Comparison of ENCODE assay signal across 10 cellular contexts in the genomic region with DNA sequence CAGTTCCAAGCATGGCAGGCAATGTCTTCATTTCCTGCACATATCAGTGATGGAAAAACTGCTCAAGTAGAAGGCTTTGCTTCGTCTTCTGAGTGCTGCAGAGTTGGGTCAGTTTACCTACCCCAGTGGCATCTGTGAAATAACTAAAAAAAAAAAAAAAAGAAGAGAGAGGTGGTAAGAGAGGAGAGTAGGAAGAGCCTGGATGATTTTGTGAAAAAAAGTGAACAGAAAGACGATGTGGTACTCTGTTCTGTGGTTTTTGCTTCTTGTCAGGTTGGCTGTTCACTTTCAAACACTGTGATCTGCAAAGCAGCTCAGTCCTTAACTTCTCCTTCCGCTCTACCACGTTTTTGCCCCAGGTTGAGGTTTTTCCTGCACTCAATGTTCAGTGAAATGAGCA. TPM values are rescaled to one million over a fixed set of nuclear protein-coding genes. Genes with fewer than 3 reads are reported as not detected.
DNase-seq lines count a peak whose midpoint lies in the region; ATAC-seq and TF ChIP-seq lines count a peak whose summit lies in the region.
"Had no signal": no experiment of that assay in that cellular context is flagged by ENCODE, and none has a peak within 500 bp of the region (broad histone marks: within the 10 kb centered on the region; RNA-seq: fewer than 3 reads in every experiment).

A gene with protein sequence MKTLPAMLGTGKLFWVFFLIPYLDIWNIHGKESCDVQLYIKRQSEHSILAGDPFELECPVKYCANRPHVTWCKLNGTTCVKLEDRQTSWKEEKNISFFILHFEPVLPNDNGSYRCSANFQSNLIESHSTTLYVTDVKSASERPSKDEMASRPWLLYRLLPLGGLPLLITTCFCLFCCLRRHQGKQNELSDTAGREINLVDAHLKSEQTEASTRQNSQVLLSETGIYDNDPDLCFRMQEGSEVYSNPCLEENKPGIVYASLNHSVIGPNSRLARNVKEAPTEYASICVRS (minus strand): TSS at position 145 of the 400 bp plus-strand sequence. CDS start 114 bp downstream, at position 31.

- H3K36me3 Mint-ChIP-seq in CD4-positive, alpha-beta T cell (ENCODE audit: low read depth), result peaks cover 36% of the 10 kb centered on the region
- peaks cover 34% of the 10 kb centered on the region for H3K36me3 Mint-ChIP-seq in activated CD4-positive, alpha-beta memory T cell treated with anti-CD3 and anti-CD28 coated beads, Interleukin-2, amount 10 ng/mL, durations not matched to agents 7 days and 5 days (ENCODE audit: low read depth)

- ATAC-seq in CD4-positive, alpha-beta T cell (ENCODE audit: poor library complexity), result peak; percentile 71
- ATAC-seq in GM19043 (IDR thresholded peaks at IDR 0.05; ENCODE audit: low read depth, unreplicated experiment) (peak; percentile 58), HG03045 (IDR thresholded peaks at IDR 0.05; ENCODE audit: unreplicated experiment) (peak; percentile 57)

- H3K27ac ChIP-seq in CD4-positive, alpha-beta T cell (ENCODE audit: low read depth, low read length), result peak within 1 kb of the TSS; percentile 60

- no peaks in the 10 kb centered on the region for H3K27me3 Mint-ChIP-seq in CD4-positive, alpha-beta T cell
- no peaks in the 10 kb centered on the region for H3K27me3 Mint-ChIP-seq in activated CD4-positive, alpha-beta memory T cell treated with anti-CD3 and anti-CD28 coated beads, Interleukin-2, amount 10 ng/mL, durations not matched to agents 7 days and 5 days

- peak within 1 kb of the TSS; percentile 90 for H3K27ac Mint-ChIP-seq in CD4-positive, alpha-beta T cell
- peak within 1 kb of the TSS; percentile 92 for H3K27ac Mint-ChIP-seq in activated CD4-positive, alpha-beta memory T cell treated with anti-CD3 and anti-CD28 coated beads, Interleukin-2, amount 10 ng/mL, durations not matched to agents 7 days and 5 days

- intact Hi-C loops in CD4-positive, alpha-beta T cell (cut with DNase I, micrococcal nuclease), result loop anchor here in 1 of 2 experiments (2.0 to 5.0 kb wide), 2 partner anchors 19 to 37 kb away; no protein-coding TSS in a partner anchor

- peaks cover 67% of the 10 kb centered on the region for H3K4me1 Mint-ChIP-seq in CD4-positive, alpha-beta T cell (ENCODE audit: low read depth)
- peaks cover 46% of the 10 kb centered on the region for H3K4me1 Mint-ChIP-seq in activated CD4-positive, alpha-beta memory T cell treated with anti-CD3 and anti-CD28 coated beads, Interleukin-2, amount 10 ng/mL, durations not matched to agents 7 days and 5 days

- H3K9me3 Mint-ChIP-seq in CD4-positive, alpha-beta T cell, result no peaks in the 10 kb centered on the region
- peaks cover 5% of the 10 kb centered on the region for H3K9me3 Mint-ChIP-seq in activated CD4-positive, alpha-beta memory T cell treated with anti-CD3 and anti-CD28 coated beads, Interleukin-2, amount 10 ng/mL, durations not matched to agents 7 days and 5 days

- POLR2A ChIA-PET in CD4-positive, alpha-beta T cell (lab: Charles Lee), result interaction anchor here (0.5 to 5.4 kb wide), 15 partner anchors 9 to 196 kb away, joined by 3 to 56 read pairs (median 5); partner anchors contain the start of genes ATG3, CD200 and SLC35A5
- POLR2A ChIA-PET in activated CD4-positive, alpha-beta memory T cell treated with anti-CD3 and anti-CD28 coated beads, Interleukin-2, amount 10 ng/mL, durations not matched to agents 7 days and 5 days (lab: Charles Lee), result interaction anchor here (1.3 to 4.9 kb wide), 11 partner anchors 8 to 196 kb away, joined by 4 to 35 read pairs (median 6); partner anchors contain the start of genes ATG3, CD200 and SLC35A5

- peak within 1 kb of the TSS; percentile 90 for H3K4me3 Mint-ChIP-seq in CD4-positive, alpha-beta T cell
- H3K4me3 Mint-ChIP-seq in activated CD4-positive, alpha-beta memory T cell treated with anti-CD3 and anti-CD28 coated beads, Interleukin-2, amount 10 ng/mL, durations not matched to agents 7 days and 5 days, result peak within 1 kb of the TSS; percentile 99

- DNase-seq in CD4-positive, alpha-beta T cell, result peak in 2 of 10 experiments; percentile 7 to 11
- DNase-seq in activated CD4-positive, alpha-beta memory T cell treated with anti-CD3 and anti-CD28 coated beads, Interleukin-2, amount 10 ng/mL, durations not matched to agents 7 days and 5 days, result peak; percentile 39
- DNase-seq in NCI-H2107 (lab: John Stamatoyannopoulos, UW) (no peak), AML-193 (lab: John Stamatoyannopoulos, UW) (no peak), NCI-H69 (lab: John Stamatoyannopoulos, UW) (no peak), HK-2 (ENCODE audit: unreplicated experiment) (no peak)
- DNase-seq: GDM1, NCI-H82 had no signal

- no peaks in the 10 kb centered on the region for H3K9me3 ChIP-seq in CD4-positive, alpha-beta T cell (ENCODE audit: control insufficient read depth, low read length)

- no peak for TF ChIP-seq CTCF in CD4-positive, alpha-beta T cell (IDR thresholded peaks at IDR 0.05)

- no peaks in the 10 kb centered on the region for H3K27me3 ChIP-seq in CD4-positive, alpha-beta T cell (ENCODE audit: control insufficient read depth, insufficient read depth, low read length)

- CTCF ChIA-PET in CD4-positive, alpha-beta T cell (lab: Charles Lee), result interaction anchor here (0.6 to 1.8 kb wide), 4 partner anchors 10 to 706 kb away, joined by 3 to 5 read pairs (median 4); no protein-coding TSS in a partner anchor
- CTCF ChIA-PET in activated CD4-positive, alpha-beta memory T cell treated with anti-CD3 and anti-CD28 coated beads, Interleukin-2, amount 10 ng/mL, durations not matched to agents 7 days and 5 days (lab: Charles Lee), result interaction anchor here (0.5 to 3.4 kb wide), 12 partner anchors 8 to 388 kb away, joined by 3 to 17 read pairs (median 4); partner anchors contain the start of gene CD200

RNA-seq across cellular contexts. Expression of the gene that starts here (rescaled TPM):
- 1 to 10 TPM; 8.5 to 9.6 TPM for total RNA-seq in CD4-positive, alpha-beta T cell
- 10 to 100 TPM; 45.7 to 46.3 TPM for total RNA-seq in activated CD4-positive, alpha-beta memory T cell treated with anti-CD3 and anti-CD28 coated beads, Interleukin-2, amount 10 ng/mL, durations not matched to agents 7 days and 5 days

Comparison
In these comparisons a context has a peak if more than half of its experiments do, and no peak if none do; other contexts are left out.
1. RNA of the gene that starts here (total RNA-seq): 45.7 to 46.3 TPM in activated CD4-positive, alpha-beta memory T cell treated with anti-CD3 and anti-CD28 coated beads, Interleukin-2, amount 10 ng/mL, durations not matched to agents 7 days and 5 days; 8.5 to 9.6 TPM in CD4-positive, alpha-beta T cell; every median in the first group is over 4 times any median in the second.
2. Peak in every context shown above with its lines, with median percentiles within 50 percentile points of each other: ATAC-seq.